1 cellular context compared by ENCODE assay signal in the genomic region with DNA sequence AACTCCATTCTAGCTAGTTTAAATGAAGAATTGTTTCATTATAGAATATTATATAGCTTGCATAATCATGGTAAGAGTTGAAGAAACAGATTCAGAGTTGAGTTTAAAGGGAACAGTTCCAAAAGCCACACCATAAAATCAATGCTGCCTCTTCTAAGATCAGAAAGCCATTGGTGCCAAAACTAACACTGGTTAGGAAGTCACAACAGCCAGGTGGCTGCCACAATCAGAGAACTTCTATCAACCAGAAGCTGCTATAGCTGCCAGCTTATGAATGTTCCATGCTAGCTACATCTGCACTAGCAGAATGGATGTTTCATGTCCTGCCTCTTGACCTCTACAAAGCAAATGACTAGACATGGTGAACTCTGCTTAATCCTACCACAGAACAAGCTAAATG.
TF ChIP-seq lines count a peak whose summit lies in the region.

No MANE protein-coding gene starts in this region.

TF ChIP-seq in HepG2, 621 proteins besides CTCF, POLR2A, EP300 and RAD21 (continued from another document):
- no peak for TF ChIP-seq HNF4G (IDR thresholded peaks at IDR 0.05; ENCODE audit: borderline replicate concordance, low read depth, low read length)
- TF ChIP-seq HNF4G (CRISPR knock-in tag; IDR thresholded peaks at IDR 0.05; ENCODE audit: borderline replicate concordance, low read depth), result no peak
- no peak for TF ChIP-seq SOX5 (CRISPR knock-in tag; IDR thresholded peaks at IDR 0.05; ENCODE audit: borderline replicate concordance)
- TF ChIP-seq, protein P1, sequence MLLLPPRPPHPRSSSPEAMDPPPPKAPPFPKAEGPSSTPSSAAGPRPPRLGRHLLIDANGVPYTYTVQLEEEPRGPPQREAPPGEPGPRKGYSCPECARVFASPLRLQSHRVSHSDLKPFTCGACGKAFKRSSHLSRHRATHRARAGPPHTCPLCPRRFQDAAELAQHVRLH (CRISPR knock-in tag; IDR thresholded peaks at IDR 0.05; ENCODE audit: borderline replicate concordance, low read depth), result no peak
- no peak for TF ChIP-seq RELA (CRISPR knock-in tag; IDR thresholded peaks at IDR 0.05)
- TF ChIP-seq GATA4 (IDR thresholded peaks at IDR 0.05; ENCODE audit: borderline replicate concordance, low read depth), result no peak
- TF ChIP-seq NRL (CRISPR knock-in tag; IDR thresholded peaks at IDR 0.05; ENCODE audit: borderline replicate concordance), result no peak
- TF ChIP-seq NFIC (IDR thresholded peaks at IDR 0.05; ENCODE audit: low read length), result no peak
- TF ChIP-seq, protein P2, sequence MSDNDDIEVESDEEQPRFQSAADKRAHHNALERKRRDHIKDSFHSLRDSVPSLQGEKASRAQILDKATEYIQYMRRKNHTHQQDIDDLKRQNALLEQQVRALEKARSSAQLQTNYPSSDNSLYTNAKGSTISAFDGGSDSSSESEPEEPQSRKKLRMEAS (IDR thresholded peaks at IDR 0.05), result no peak
